25 cellular contexts compared by ENCODE assay signal in the genomic region with DNA sequence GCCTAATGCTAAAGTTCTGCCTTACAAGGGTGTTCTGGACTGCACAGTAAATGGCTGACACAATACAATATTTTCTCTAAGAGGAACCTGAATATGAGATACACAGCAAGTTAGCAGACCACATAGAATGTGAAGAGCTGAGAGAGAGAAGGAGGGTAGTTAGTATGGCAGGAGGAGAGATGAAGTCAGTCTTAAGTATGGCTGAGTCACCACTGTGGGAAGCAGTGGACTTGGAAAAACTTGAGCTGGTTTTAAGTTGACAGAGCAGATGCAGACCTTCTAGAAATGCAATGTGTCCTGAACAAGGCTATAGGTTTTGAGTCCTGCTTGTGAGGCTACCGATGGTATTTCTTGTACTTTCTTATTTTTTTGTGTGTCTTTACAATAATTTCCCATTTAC.
DNase-seq lines count a peak whose midpoint lies in the region; TF ChIP-seq lines count a peak whose summit lies in the region.
"Had no signal": no experiment of that assay in that cellular context is flagged by ENCODE, and none has a peak within 500 bp of the region (broad histone marks: within the 10 kb centered on the region; RNA-seq: fewer than 3 reads in every experiment).

No MANE protein-coding gene starts in this region.

- H3K4me3 Mint-ChIP-seq in activated T-cell treated with anti-CD3 and anti-CD28 coated beads, Interleukin-2, amount 50 U/mL, for 24 hours: no peak overlapping the region
- H3K4me3 Mint-ChIP-seq: activated CD8-positive, alpha-beta T cell treated with anti-CD3 and anti-CD28 coated beads for 36 hours had no signal

- TF ChIP-seq CTCF in astrocyte of the spinal cord (IDR thresholded peaks at IDR 0.05; ENCODE audit: low read depth, low read length): no peak
- TF ChIP-seq CTCF in kidney epithelial cell (IDR thresholded peaks at IDR 0.05; ENCODE audit: insufficient read depth, low read length, poor library complexity, severe bottlenecking): no peak
- TF ChIP-seq CTCF in ascending aorta (IDR thresholded peaks at IDR 0.05): no peak

- H3K9me3 Mint-ChIP-seq in activated T-cell treated with anti-CD3 and anti-CD28 coated beads, Interleukin-2, amount 50 U/mL, for 24 hours: peaks cover 5% of the 10 kb centered on the region
- H3K9me3 Mint-ChIP-seq: activated CD8-positive, alpha-beta T cell treated with anti-CD3 and anti-CD28 coated beads for 36 hours had no signal

- H3K27me3 ChIP-seq in kidney epithelial cell (ENCODE audit: control insufficient read depth, insufficient read depth, low read length) (no peaks in the 10 kb centered on the region), ascending aorta (no peaks in the 10 kb centered on the region)
- H3K27me3 ChIP-seq: gastrocnemius medialis, spleen, thyroid gland had no signal

- H3K36me3 ChIP-seq in kidney epithelial cell (ENCODE audit: control insufficient read depth, insufficient read depth, low read length): no peaks in the 10 kb centered on the region
- H3K36me3 ChIP-seq in ascending aorta: no peaks in the 10 kb centered on the region
- H3K36me3 ChIP-seq: gastrocnemius medialis, HAP-1, spleen, thyroid gland had no signal

- peaks cover 5% of the 10 kb centered on the region for H3K27me3 Mint-ChIP-seq in activated T-cell treated with anti-CD3 and anti-CD28 coated beads, Interleukin-2, amount 50 U/mL, for 24 hours
- H3K27me3 Mint-ChIP-seq: activated CD8-positive, alpha-beta T cell treated with anti-CD3 and anti-CD28 coated beads for 36 hours had no signal

- intact Hi-C loops in ascending aorta (cut with DNase I): no loop called here

- H3K9me3 ChIP-seq in ascending aorta: peaks cover 0 to 8% of the 10 kb centered on the region in 2 donors
- H3K9me3 ChIP-seq: gastrocnemius medialis, HAP-1, thyroid gland had no signal

- no peak overlapping the region for H3K27ac Mint-ChIP-seq in activated T-cell treated with anti-CD3 and anti-CD28 coated beads, Interleukin-2, amount 50 U/mL, for 24 hours
- H3K27ac Mint-ChIP-seq: activated CD8-positive, alpha-beta T cell treated with anti-CD3 and anti-CD28 coated beads for 36 hours had no signal

- no peak overlapping the region for H3K4me3 ChIP-seq in astrocyte of the spinal cord (ENCODE audit: low read depth, low read length)
- no peak overlapping the region for H3K4me3 ChIP-seq in kidney epithelial cell (ENCODE audit: low read depth, low read length)
- H3K4me3 ChIP-seq in ascending aorta: no peak overlapping the region
- H3K4me3 ChIP-seq: gastrocnemius medialis, HAP-1, lung, psoas muscle, spleen, thyroid gland had no signal

- H3K4me1 ChIP-seq in ascending aorta: no peaks in the 10 kb centered on the region
- H3K4me1 ChIP-seq: gastrocnemius medialis, HAP-1, psoas muscle, spleen, thyroid gland had no signal

- in situ Hi-C loops in ACHN (cut with HindIII; ENCODE audit: low pct_ligation_motif_present, low pct_unique_long_range_greater_than_20kb, low sequenced_read_pairs) (no loop called here), astrocyte of the spinal cord (cut with HindIII; ENCODE audit: low sequenced_read_pairs) (no loop called here)

- DNase-seq in ACHN (peak; percentile 1), HT1080 (ENCODE audit: low read depth) (peak; percentile 79), astrocyte of the spinal cord (ENCODE audit: low read depth, low spot score) (peak; percentile 22), kidney epithelial cell (ENCODE audit: low read depth) (peak; percentile 14), NCI-H1694 treated with DMSO at 0.1 percent for 48 hours (lab: John Stamatoyannopoulos, UW) (no peak), NCI-H146 treated with DMSO at 0.1 percent for 48 hours (lab: John Stamatoyannopoulos, UW; ENCODE audit: unreplicated experiment) (no peak), ascending aorta (ENCODE audit: low spot score in 2 of 2) (no peak)
- DNase-seq in activated T-cell treated with anti-CD3 and anti-CD28 coated beads, Interleukin-2, amount 50 U/mL, for 24 hours: no peak
- DNase-seq: activated CD8-positive, alpha-beta T cell treated with anti-CD3 and anti-CD28 coated beads for 36 hours; amniotic stem cell; Calu3; EL; gastrocnemius medialis; kidney; NCI-H1417 treated with DMSO at 0.1 percent for 48 hours; NCI-H524 treated with DMSO at 0.1 percent for 48 hours; psoas muscle; spleen; stimulated activated CD4-positive, alpha-beta T cell treated with anti-CD3 and anti-CD28 coated beads, Interleukin-4, amount 100 ng/mL, for 4 hours; stimulated activated naive CD8-positive, alpha-beta T cell treated with anti-CD3 and anti-CD28 coated beads, Interleukin-15, Interleukin-2, amounts not matched to agents 100 U/mL and 50 U/mL, for 24 hours; thyroid gland had no signal

- no peaks in the 10 kb centered on the region for H3K36me3 Mint-ChIP-seq in activated T-cell treated with anti-CD3 and anti-CD28 coated beads, Interleukin-2, amount 50 U/mL, for 24 hours (ENCODE audit: low read depth)

- no peak overlapping the region for H3K27ac ChIP-seq in ascending aorta
- H3K27ac ChIP-seq: C4-2B, gastrocnemius medialis, HL-60, psoas muscle, spleen, thyroid gland had no signal

- H3K4me1 Mint-ChIP-seq in activated T-cell treated with anti-CD3 and anti-CD28 coated beads, Interleukin-2, amount 50 U/mL, for 24 hours (ENCODE audit: low read depth): no peaks in the 10 kb centered on the region

Comparison
In these comparisons a context has a peak if more than half of its experiments do, and no peak if none do; other contexts are left out.
1. DNase-seq: peak in ACHN (single experiment), HT1080 (single experiment), astrocyte of the spinal cord (single experiment) and kidney epithelial cell (single experiment); none in NCI-H1694 treated with DMSO at 0.1 percent for 48 hours (single experiment), NCI-H146 treated with DMSO at 0.1 percent for 48 hours (single experiment), ascending aorta (0 of 2) and activated T-cell treated with anti-CD3 and anti-CD28 coated beads, Interleukin-2, amount 50 U/mL, for 24 hours (single experiment).